In the genomic region with DNA sequence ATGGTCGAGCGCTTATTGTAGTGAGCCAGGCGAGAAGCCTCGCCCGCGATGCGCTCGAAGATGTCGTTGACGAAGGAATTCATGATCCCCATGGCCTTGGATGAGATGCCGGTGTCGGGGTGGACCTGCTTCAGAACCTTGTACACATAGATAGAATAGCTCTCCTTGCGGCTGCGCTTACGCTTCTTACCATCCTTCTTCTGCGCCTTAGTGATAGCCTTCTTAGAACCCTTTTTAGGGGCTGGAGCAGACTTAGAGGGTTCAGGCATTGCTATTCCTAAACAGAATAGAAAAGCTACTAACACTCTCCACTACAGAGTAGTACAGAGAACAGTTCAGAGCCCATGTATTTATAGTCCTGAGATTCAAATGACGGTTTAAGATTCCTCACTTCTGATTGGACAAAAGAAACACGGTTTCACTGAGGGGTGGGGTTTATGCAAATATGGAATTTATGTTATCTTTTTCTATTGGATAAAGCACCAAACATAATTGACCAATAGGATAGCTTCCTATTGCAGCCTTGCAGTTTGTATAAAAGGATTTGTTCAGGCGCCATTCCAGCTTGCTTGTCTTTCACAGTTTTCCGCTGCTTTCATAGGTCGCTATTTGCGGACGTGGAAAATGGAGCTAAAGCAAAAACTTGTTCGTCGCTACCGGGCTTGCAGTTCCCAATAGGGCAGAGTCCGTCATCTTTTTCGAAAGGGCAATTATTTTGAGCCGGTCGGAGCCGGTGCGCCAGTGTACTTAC, we compare ENCODE assay signal across 7 cellular contexts. TPM values are rescaled to one million over a fixed set of nuclear protein-coding genes. Genes with fewer than 3 reads are reported as not detected.
DNase-seq lines count a peak whose midpoint lies in the region; ATAC-seq and TF ChIP-seq lines count a peak whose summit lies in the region.

No MANE protein-coding gene starts in this region.

- 3% methylated on average over 32 of the region's 32 CpGs for WGBS in thymus

- ATAC-seq in GM18508 (IDR thresholded peaks at IDR 0.05; ENCODE audit: insufficient read depth, unreplicated experiment) (peak; percentile 51), HG02943 (IDR thresholded peaks at IDR 0.05; ENCODE audit: low read depth, unreplicated experiment) (peak; percentile 54)

- H3K27me3 ChIP-seq in mucosa of stomach (ENCODE audit: control insufficient read depth, insufficient read depth, low read length) (no peaks in the 10 kb centered on the region), thymus (ENCODE audit: control insufficient read depth, insufficient read depth) (no peaks in the 10 kb centered on the region)

- H3K9me3 ChIP-seq in mucosa of stomach (ENCODE audit: control insufficient read depth, low read length) (no peaks in the 10 kb centered on the region), thymus (ENCODE audit: control insufficient read depth) (no peaks in the 10 kb centered on the region)

- H3K4me1 ChIP-seq in mucosa of stomach (ENCODE audit: control insufficient read depth, insufficient read depth, low read length) (peaks cover 15% of the 10 kb centered on the region), thymus (ENCODE audit: control insufficient read depth, insufficient read depth, low read length) (peaks cover 4% of the 10 kb centered on the region)

- no peak for TF ChIP-seq CTCF in epithelial cell of esophagus (IDR thresholded peaks at IDR 0.05; ENCODE audit: insufficient read depth, low read depth, low read length, missing control alignments)

- H3K36me3 ChIP-seq in mucosa of stomach (ENCODE audit: control insufficient read depth, insufficient read depth, low read length): no peaks in the 10 kb centered on the region
- no peaks in the 10 kb centered on the region for H3K36me3 ChIP-seq in thymus (ENCODE audit: control insufficient read depth, insufficient read depth)

- DNase-seq in NCI-H2196 treated with DMSO at 0.1 percent for 48 hours (lab: John Stamatoyannopoulos, UW; ENCODE audit: unreplicated experiment): peak; percentile 93
- DNase-seq in activated CD8-positive, alpha-beta memory T cell treated with anti-CD3 and anti-CD28 coated beads, Interleukin-2, amount 50 U/mL, for 4 hours: peak; percentile 39
- peak; percentile 96 for DNase-seq in epithelial cell of esophagus (ENCODE audit: low read depth)

- H3K4me3 ChIP-seq in epithelial cell of esophagus (ENCODE audit: low read length): peak overlapping the region; percentile 61
- H3K4me3 ChIP-seq in mucosa of stomach (ENCODE audit: low read length): peak overlapping the region; percentile 59
- H3K4me3 ChIP-seq in thymus (ENCODE audit: low read length): peak overlapping the region; percentile 53

- H3K9ac ChIP-seq in mucosa of stomach (ENCODE audit: low read length): peak overlapping the region; percentile 74

- peak overlapping the region; percentile 98 for H3K27ac ChIP-seq in thymus (ENCODE audit: low read depth)

RNA-seq across cellular contexts. Expression of gene HFE, which starts 43.7 kb away (rescaled TPM):
- 3.8 TPM for polyA plus RNA-seq in thymus

Comparison
In these comparisons a context has a peak if more than half of its experiments do, and no peak if none do; other contexts are left out.
1. Peak in every context shown above with its lines: DNase-seq, ATAC-seq, H3K4me3 ChIP-seq and H3K27ac ChIP-seq.
2. DNase-seq: peak in every context shown above with its lines; median percentile 96 in epithelial cell of esophagus; 93 in NCI-H2196 treated with DMSO at 0.1 percent for 48 hours; 39 in activated CD8-positive, alpha-beta memory T cell treated with anti-CD3 and anti-CD28 coated beads, Interleukin-2, amount 50 U/mL, for 4 hours.